ENCODE assay signal across 32 cellular contexts in the genomic region with DNA sequence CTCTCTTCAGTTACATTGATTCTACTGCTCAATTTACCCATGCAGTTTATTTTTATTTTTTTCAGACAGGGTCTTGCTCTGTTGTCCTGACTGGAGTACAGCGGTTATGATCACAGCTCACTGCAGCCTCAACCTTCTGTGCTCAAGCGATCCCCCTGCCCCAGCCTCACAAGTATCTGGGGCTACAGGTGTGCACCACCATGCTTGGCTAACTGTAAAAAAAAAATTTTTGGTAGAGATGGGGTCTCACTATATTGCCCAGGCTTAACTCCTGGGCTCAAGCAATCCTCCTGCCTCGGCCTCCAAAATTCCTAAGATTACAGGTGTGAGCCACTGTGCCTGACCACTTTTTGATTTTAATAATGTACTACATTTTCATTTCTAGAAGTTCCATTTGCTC.
"Had no signal": no experiment of that assay in that cellular context is flagged by ENCODE, and none has a peak within 500 bp of the region (broad histone marks: within the 10 kb centered on the region; RNA-seq: fewer than 3 reads in every experiment).

No MANE protein-coding gene starts in this region.

- H3K27me3 ChIP-seq: adrenal gland, body of pancreas, breast epithelium, SJCRH30 had no signal

- FAIRE-seq: astrocyte had no signal

- H3K9me3 Mint-ChIP-seq: activated CD4-positive, alpha-beta memory T cell treated with anti-CD3 and anti-CD28 coated beads for 36 hours; activated CD4-positive, alpha-beta T cell treated with anti-CD3 and anti-CD28 coated beads, Interleukin-2, amount 10 ng/mL, durations not matched to agents 7 days and 5 days; activated naive CD8-positive, alpha-beta T cell treated with anti-CD3 and anti-CD28 coated beads, Interleukin-2, amount 10 ng/mL, durations not matched to agents 7 days and 5 days; activated T-helper 17 cell treated with anti-CD3 and anti-CD28 coated beads, Interleukin-2, amount 50 U/mL, for 72 hours had no signal

- H3K9me3 ChIP-seq: adrenal gland, body of pancreas, breast epithelium, SJCRH30 had no signal

- H3K4me3 ChIP-seq: adrenal gland, body of pancreas, breast epithelium, SJCRH30, SK-N-MC had no signal

- DNase-seq: activated CD4-positive, alpha-beta memory T cell treated with anti-CD3 and anti-CD28 coated beads for 36 hours; activated CD4-positive, alpha-beta T cell treated with anti-CD3 and anti-CD28 coated beads, Interleukin-2, amount 10 ng/mL, durations not matched to agents 7 days and 5 days; activated CD8-positive, alpha-beta memory T cell treated with anti-CD3 and anti-CD28 coated beads, Interleukin-2, amount 50 U/mL, for 4 hours; activated effector memory CD4-positive, alpha-beta T cell treated with anti-CD3 and anti-CD28 coated beads, Interleukin-2, amount 50 U/mL, for 16 hours; activated naive CD4-positive, alpha-beta T cell; activated naive CD4-positive, alpha-beta T cell treated with anti-CD3 and anti-CD28 coated beads, Interleukin-2, amount 50 U/mL, for 16 hours; activated naive CD8-positive, alpha-beta T cell treated with anti-CD3 and anti-CD28 coated beads, Interleukin-2, amount 10 ng/mL, durations not matched to agents 7 days and 5 days; activated T-cell treated with anti-CD3 and anti-CD28 coated beads for 4 hours; activated T-cell treated with anti-CD3 and anti-CD28 coated beads, Interleukin-2, amount 50 U/mL, for 48 hours; body of pancreas; cerebellar nuclear complex; NCI-H1048; NCI-H1105 treated with DMSO at 0.1 percent for 48 hours; NCI-H1436; NCI-H1694; NCI-H1930; NCI-H2081 treated with DMSO at 0.1 percent for 48 hours; NCI-H226; NCI-H446 treated with DMSO at 0.1 percent for 48 hours; NCI-H524; NCI-H69; NCI-H82; SHP77; SJCRH30; T1000; WERI-Rb-1 had no signal

- H3K27me3 Mint-ChIP-seq: activated CD4-positive, alpha-beta memory T cell treated with anti-CD3 and anti-CD28 coated beads for 36 hours; activated CD4-positive, alpha-beta T cell treated with anti-CD3 and anti-CD28 coated beads, Interleukin-2, amount 10 ng/mL, durations not matched to agents 7 days and 5 days; activated naive CD8-positive, alpha-beta T cell treated with anti-CD3 and anti-CD28 coated beads, Interleukin-2, amount 10 ng/mL, durations not matched to agents 7 days and 5 days; activated T-helper 17 cell treated with anti-CD3 and anti-CD28 coated beads, Interleukin-2, amount 50 U/mL, for 72 hours had no signal

- H3K27ac ChIP-seq: adrenal gland, body of pancreas, breast epithelium, SJCRH30, SK-N-MC, WERI-Rb-1 had no signal

- H3K4me3 Mint-ChIP-seq: activated CD4-positive, alpha-beta memory T cell treated with anti-CD3 and anti-CD28 coated beads for 36 hours; activated CD4-positive, alpha-beta T cell treated with anti-CD3 and anti-CD28 coated beads, Interleukin-2, amount 10 ng/mL, durations not matched to agents 7 days and 5 days; activated naive CD8-positive, alpha-beta T cell treated with anti-CD3 and anti-CD28 coated beads, Interleukin-2, amount 10 ng/mL, durations not matched to agents 7 days and 5 days; activated T-helper 17 cell treated with anti-CD3 and anti-CD28 coated beads, Interleukin-2, amount 50 U/mL, for 72 hours had no signal

- ATAC-seq: activated T-helper 17 cell treated with anti-CD3 and anti-CD28 coated beads, Interleukin-2, amount 50 U/mL, for 72 hours; body of pancreas; Panc1 had no signal

- H3K36me3 ChIP-seq: adrenal gland, breast epithelium had no signal

- H3K4me1 Mint-ChIP-seq: activated CD4-positive, alpha-beta T cell treated with anti-CD3 and anti-CD28 coated beads, Interleukin-2, amount 10 ng/mL, durations not matched to agents 7 days and 5 days; activated naive CD8-positive, alpha-beta T cell treated with anti-CD3 and anti-CD28 coated beads, Interleukin-2, amount 10 ng/mL, durations not matched to agents 7 days and 5 days; activated T-helper 17 cell treated with anti-CD3 and anti-CD28 coated beads, Interleukin-2, amount 50 U/mL, for 72 hours had no signal

- H3K27ac Mint-ChIP-seq: activated CD4-positive, alpha-beta memory T cell treated with anti-CD3 and anti-CD28 coated beads for 36 hours; activated CD4-positive, alpha-beta T cell treated with anti-CD3 and anti-CD28 coated beads, Interleukin-2, amount 10 ng/mL, durations not matched to agents 7 days and 5 days; activated naive CD8-positive, alpha-beta T cell treated with anti-CD3 and anti-CD28 coated beads, Interleukin-2, amount 10 ng/mL, durations not matched to agents 7 days and 5 days; activated T-helper 17 cell treated with anti-CD3 and anti-CD28 coated beads, Interleukin-2, amount 50 U/mL, for 72 hours had no signal

- H3K4me1 ChIP-seq: body of pancreas, breast epithelium, SJCRH30 had no signal
